26 cellular contexts compared by ENCODE assay signal in the genomic region with DNA sequence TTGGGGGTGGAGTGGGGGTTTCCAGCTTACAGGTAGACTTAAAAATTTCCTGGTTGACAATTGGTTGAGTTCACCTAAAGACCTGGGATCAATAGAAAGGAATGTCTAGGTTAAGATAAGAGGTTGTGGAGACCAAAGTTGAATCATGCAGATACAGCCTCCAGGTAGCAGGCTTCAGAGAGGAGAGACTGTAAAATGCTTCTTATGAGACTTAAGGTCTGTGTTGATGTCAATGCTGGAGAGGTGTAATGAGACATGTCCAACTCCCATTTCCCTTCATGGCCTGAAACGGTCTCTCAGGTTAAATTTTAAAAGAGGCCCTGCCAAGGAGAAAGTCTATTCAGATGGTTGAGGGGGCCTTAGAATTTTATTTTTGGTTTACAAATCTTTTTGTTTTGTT. TPM values are rescaled to one million over a fixed set of nuclear protein-coding genes. Genes with fewer than 3 reads are reported as not detected.
A peak's percentile ranks its signal among the peaks of the same experiment; 100 is the strongest.
DNase-seq lines count a peak whose midpoint lies in the region; ATAC-seq and TF ChIP-seq lines count a peak whose summit lies in the region.
"Had no signal": no experiment of that assay in that cellular context is flagged by ENCODE, and none has a peak within 500 bp of the region (broad histone marks: within the 10 kb centered on the region; RNA-seq: fewer than 3 reads in every experiment).

No MANE protein-coding gene starts in this region.

- ATAC-seq in right cardiac atrium: no peak
- ATAC-seq in HG03460 (IDR thresholded peaks at IDR 0.05; ENCODE audit: unreplicated experiment): no peak
- ATAC-seq: gastrocnemius medialis; natural killer cell; stimulated activated memory B cell treated with anti-CD40 and anti-IgM and Interleukin-4, amounts not matched to agents 10 μg/mL and 1 μg/mL and 100 μg/mL, for 72 hours had no signal

- DNase-seq in Calu3 (peak; percentile 49), SJSA1 (ENCODE audit: low read depth in 1 of 2, low spot score in 2 of 2) (no peak), glomerular visceral epithelial cell (ENCODE audit: extremely low spot score) (peak; percentile 25), osteocyte (ENCODE audit: extremely low spot score, unreplicated experiment) (no peak), dedifferentiated amniotic fluid mesenchymal stem cell (ENCODE audit: extremely low spot score) (no peak), right cardiac atrium (no peak), GM19238 (ENCODE audit: insufficient read length, low spot score) (no peak)
- DNase-seq: activated CD8-positive, alpha-beta memory T cell treated with anti-CD3 and anti-CD28 coated beads for 24 hours; activated T-cell treated with anti-CD3 and anti-CD28 coated beads, Interleukin-2, amount 50 U/mL, for 24 hours; adrenal gland; gastrocnemius medialis; H9; MV-4-11; natural killer cell; NCI-H187 treated with DMSO at 0.1 percent for 48 hours; NCI-H2227 treated with DMSO at 0.1 percent for 48 hours; OCI-M1; posterior cingulate gyrus; stimulated activated CD4-positive, alpha-beta T cell treated with anti-CD3 and anti-CD28 coated beads, Interleukin-2, amount 100 ng/mL, for 24 hours had no signal

- peaks cover 53% of the 10 kb centered on the region for H3K4me1 Mint-ChIP-seq in Calu3 (ENCODE audit: low read depth, unreplicated experiment)
- peaks cover 45% of the 10 kb centered on the region for H3K4me1 Mint-ChIP-seq in osteocyte (ENCODE audit: unreplicated experiment)
- H3K4me1 Mint-ChIP-seq: CD14-positive monocyte; natural killer cell; stimulated activated memory B cell treated with anti-CD40 and anti-IgM and Interleukin-4, amounts not matched to agents 10 μg/mL and 1 μg/mL and 100 μg/mL, for 72 hours had no signal

- H3K27ac Mint-ChIP-seq in Calu3 (ENCODE audit: unreplicated experiment) (peak overlapping the region; percentile 98), osteocyte (ENCODE audit: unreplicated experiment) (peak overlapping the region; percentile 97)
- H3K27ac Mint-ChIP-seq: activated T-cell treated with anti-CD3 and anti-CD28 coated beads, Interleukin-2, amount 50 U/mL, for 24 hours; CD14-positive monocyte; H9; natural killer cell; stimulated activated memory B cell treated with anti-CD40 and anti-IgM and Interleukin-4, amounts not matched to agents 10 μg/mL and 1 μg/mL and 100 μg/mL, for 72 hours had no signal

- H3K27me3 ChIP-seq in SJSA1 (replicated peaks) (no peaks in the 10 kb centered on the region), right cardiac atrium (ENCODE audit: control insufficient read depth, insufficient read depth) (no peaks in the 10 kb centered on the region)
- H3K27me3 ChIP-seq: adrenal gland, cardiac muscle cell, gastrocnemius medialis, suprapubic skin had no signal

- H3K27ac ChIP-seq in SJSA1: peak overlapping the region; percentile 93
- H3K27ac ChIP-seq in right cardiac atrium (ENCODE audit: low read length): no peak overlapping the region
- H3K27ac ChIP-seq: cardiac muscle cell, gastrocnemius medialis, KMS-11 had no signal

- no peak overlapping the region for H3K4me3 ChIP-seq in SJSA1
- no peak overlapping the region for H3K4me3 ChIP-seq in right cardiac atrium (ENCODE audit: low read length)
- H3K4me3 ChIP-seq: adrenal gland, cardiac muscle cell, gastrocnemius medialis, suprapubic skin had no signal

- 80% methylated on average over 1 of the region's 1 CpG for WGBS in right cardiac atrium

- intact Hi-C loops in Calu3 (cut with micrococcal nuclease; ENCODE audit: unreplicated experiment): loop anchor here (1.0 to 2.0 kb wide), 2 partner anchors 39 to 75 kb away; a partner anchor contains a TSS
- intact Hi-C loops in right cardiac atrium (cut with DNase I): no loop called here

- CTCF ChIA-PET in Calu3 (lab: Charles Lee): interaction anchor here (0.9 to 1.4 kb wide), 2 partner anchors 79 to 713 kb away, joined by 3 to 4 read pairs; no protein-coding TSS in a partner anchor

- H3K36me3 Mint-ChIP-seq in Calu3 (ENCODE audit: insufficient read depth, unreplicated experiment) (peaks cover 13% of the 10 kb centered on the region), osteocyte (ENCODE audit: unreplicated experiment) (peaks cover 5% of the 10 kb centered on the region)
- H3K36me3 Mint-ChIP-seq: CD14-positive monocyte; natural killer cell; stimulated activated memory B cell treated with anti-CD40 and anti-IgM and Interleukin-4, amounts not matched to agents 10 μg/mL and 1 μg/mL and 100 μg/mL, for 72 hours had no signal

- H3K9me3 Mint-ChIP-seq in Calu3 (ENCODE audit: low read depth, unreplicated experiment) (peaks cover 10% of the 10 kb centered on the region), osteocyte (ENCODE audit: unreplicated experiment) (peaks cover 4% of the 10 kb centered on the region)
- H3K9me3 Mint-ChIP-seq: activated T-cell treated with anti-CD3 and anti-CD28 coated beads, Interleukin-2, amount 50 U/mL, for 24 hours had no signal

- H3K4me1 ChIP-seq in SJSA1 (replicated peaks) (peaks cover 52% of the 10 kb centered on the region), right cardiac atrium (ENCODE audit: control insufficient read depth, insufficient read depth, low read length) (peaks cover 3% of the 10 kb centered on the region)
- H3K4me1 ChIP-seq: gastrocnemius medialis had no signal

- H3K27me3 Mint-ChIP-seq in Calu3 (ENCODE audit: unreplicated experiment) (no peaks in the 10 kb centered on the region), osteocyte (ENCODE audit: unreplicated experiment) (no peaks in the 10 kb centered on the region)
- H3K27me3 Mint-ChIP-seq: activated T-cell treated with anti-CD3 and anti-CD28 coated beads, Interleukin-2, amount 50 U/mL, for 24 hours; stimulated activated memory B cell treated with anti-CD40 and anti-IgM and Interleukin-4, amounts not matched to agents 10 μg/mL and 1 μg/mL and 100 μg/mL, for 72 hours had no signal

- BruUV-seq in Calu3 (replicated peaks; lab: Mats Ljungman, UMichigan): no TSS peak

- H3K36me3 ChIP-seq in SJSA1: no peaks in the 10 kb centered on the region
- H3K36me3 ChIP-seq: adrenal gland, cardiac muscle cell, gastrocnemius medialis, suprapubic skin had no signal

- TF ChIP-seq CTCF in Calu3 (IDR thresholded peaks at IDR 0.05; ENCODE audit: unreplicated experiment) (no peak), osteocyte (IDR thresholded peaks at IDR 0.05) (no peak)

- H3K9me3 ChIP-seq in SJSA1 (replicated peaks): no peaks in the 10 kb centered on the region
- no peaks in the 10 kb centered on the region for H3K9me3 ChIP-seq in right cardiac atrium (ENCODE audit: control insufficient read depth, low read length)
- H3K9me3 ChIP-seq: adrenal gland, gastrocnemius medialis, suprapubic skin had no signal

- peak overlapping the region; percentile 33 for H3K4me3 Mint-ChIP-seq in Calu3 (ENCODE audit: low read depth, unreplicated experiment)
- no peak overlapping the region for H3K4me3 Mint-ChIP-seq in osteocyte (ENCODE audit: unreplicated experiment)
- H3K4me3 Mint-ChIP-seq: activated T-cell treated with anti-CD3 and anti-CD28 coated beads, Interleukin-2, amount 50 U/mL, for 24 hours; CD14-positive monocyte; H9; natural killer cell; stimulated activated memory B cell treated with anti-CD40 and anti-IgM and Interleukin-4, amounts not matched to agents 10 μg/mL and 1 μg/mL and 100 μg/mL, for 72 hours had no signal

RNA-seq across cellular contexts. Expression of a gene that starts 38.5 kb away (rescaled TPM):
- total RNA-seq in Calu3 (2022) (118 and 143 TPM in 2 replicates), osteocyte (146 and 160 TPM in 2 replicates), right cardiac atrium (10 to 100 TPM in 3 of 4 donors, 1 to 10 TPM in 1; 9.1 to 32.7 (median 16.1) TPM)
- 170 and 178 TPM in 2 replicates for total RNA-seq in SJSA1 (2014; rRNA removed; shearing (Covaris generic))
- polyA plus RNA-seq in right cardiac atrium: 16.4 TPM
- total RNA-seq: natural killer cell; T-helper 1 cell treated with Interleukin-12 subunit alpha and Interleukin-12 subunit beta and Interleukin-4 antibody, amounts not matched to agents 30 ng/mL and 1 ng/mL, for 36 hours had no signal
- polyA plus RNA-seq: CD14-positive monocyte had no signal

Comparison
In these comparisons a context has a peak if more than half of its experiments do, and no peak if none do; other contexts are left out.
1. DNase-seq: peak in Calu3 (single experiment) and glomerular visceral epithelial cell (single experiment); none in SJSA1 (0 of 2), osteocyte (single experiment), dedifferentiated amniotic fluid mesenchymal stem cell (single experiment), right cardiac atrium (0 of 3) and GM19238 (single experiment).